Comparison of ENCODE assay signal across 1 cellular context in genomic region chr2:151789055-151789834, GRCh38.
A peak's percentile ranks its signal among the peaks of the same experiment; 100 is the strongest.
TF ChIP-seq lines count a peak whose summit lies in the region.

No MANE protein-coding gene starts in this region.

TF ChIP-seq in K562, 482 proteins besides CTCF, POLR2A, EP300 and RAD21 (continued from another document and continues in another):
- TF ChIP-seq, protein P1, sequence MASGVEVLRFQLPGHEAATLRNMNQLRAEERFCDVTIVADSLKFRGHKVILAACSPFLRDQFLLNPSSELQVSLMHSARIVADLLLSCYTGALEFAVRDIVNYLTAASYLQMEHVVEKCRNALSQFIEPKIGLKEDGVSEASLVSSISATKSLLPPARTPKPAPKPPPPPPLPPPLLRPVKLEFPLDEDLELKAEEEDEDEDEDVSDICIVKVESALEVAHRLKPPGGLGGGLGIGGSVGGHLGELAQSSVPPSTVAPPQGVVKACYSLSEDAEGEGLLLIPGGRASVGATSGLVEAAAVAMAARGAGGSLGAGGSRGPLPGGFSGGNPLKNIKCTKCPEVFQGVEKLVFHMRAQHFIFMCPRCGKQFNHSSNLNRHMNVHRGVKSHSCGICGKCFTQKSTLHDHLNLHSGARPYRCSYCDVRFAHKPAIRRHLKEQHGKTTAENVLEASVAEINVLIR (CRISPR knock-in tag; IDR thresholded peaks at IDR 0.05), result 0 out of 2 replicates have a peak, but pooled peaks have one; percentile 10
- no peak for TF ChIP-seq TOE1 (IDR thresholded peaks at IDR 0.05; ENCODE audit: borderline replicate concordance)
- no peak for TF ChIP-seq TOE1 (CRISPR knock-in tag; IDR thresholded peaks at IDR 0.05; ENCODE audit: borderline replicate concordance, low read depth)
- no peak for TF ChIP-seq ZNF318 (IDR thresholded peaks at IDR 0.05; ENCODE audit: borderline replicate concordance in 1 of 2, low read depth in 1 of 2)
- TF ChIP-seq BCL6 (CRISPR knock-in tag; IDR thresholded peaks at IDR 0.05), result no peak
- no peak for TF ChIP-seq ZKSCAN3 (CRISPR knock-in tag; IDR thresholded peaks at IDR 0.05)
- TF ChIP-seq, protein P2, sequence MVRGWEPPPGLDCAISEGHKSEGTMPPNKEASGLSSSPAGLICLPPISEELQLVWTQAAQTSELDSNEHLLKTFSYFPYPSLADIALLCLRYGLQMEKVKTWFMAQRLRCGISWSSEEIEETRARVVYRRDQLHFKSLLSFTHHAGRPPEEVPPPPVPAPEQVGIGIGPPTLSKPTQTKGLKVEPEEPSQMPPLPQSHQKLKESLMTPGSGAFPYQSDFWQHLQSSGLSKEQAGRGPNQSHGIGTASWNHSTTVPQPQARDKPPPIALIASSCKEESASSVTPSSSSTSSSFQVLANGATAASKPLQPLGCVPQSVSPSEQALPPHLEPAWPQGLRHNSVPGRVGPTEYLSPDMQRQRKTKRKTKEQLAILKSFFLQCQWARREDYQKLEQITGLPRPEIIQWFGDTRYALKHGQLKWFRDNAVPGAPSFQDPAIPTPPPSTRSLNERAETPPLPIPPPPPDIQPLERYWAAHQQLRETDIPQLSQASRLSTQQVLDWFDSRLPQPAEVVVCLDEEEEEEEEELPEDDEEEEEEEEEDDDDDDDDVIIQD (CRISPR knock-in tag; IDR thresholded peaks at IDR 0.05), result no peak
- no peak for TF ChIP-seq RBM34 (IDR thresholded peaks at IDR 0.05; ENCODE audit: borderline replicate concordance, insufficient read depth, low read length)
- TF ChIP-seq MCM3 (IDR thresholded peaks at IDR 0.05), result no peak
- no peak; the same call in 1 of the 2 replicates for TF ChIP-seq MYBL2 (IDR thresholded peaks at IDR 0.05; ENCODE audit: low read depth)
- no peak for TF ChIP-seq MYBL2 (CRISPR knock-in tag; IDR thresholded peaks at IDR 0.05; ENCODE audit: borderline replicate concordance)
- TF ChIP-seq ZNF197 (CRISPR knock-in tag; IDR thresholded peaks at IDR 0.05; ENCODE audit: low read depth), result 0 out of 2 replicates have a peak, but pooled peaks have one; percentile 28
- no peak for TF ChIP-seq SP2 (IDR thresholded peaks at IDR 0.05; ENCODE audit: extremely low read depth, low read depth, low read length, poor library complexity, severe bottlenecking)
- TF ChIP-seq CCNT2 (IDR thresholded peaks at IDR 0.05; ENCODE audit: borderline replicate concordance, extremely low read depth, insufficient read length, low read depth, low read length), result peak; percentile 85
- no peak for TF ChIP-seq ELF2 (CRISPR knock-in tag; IDR thresholded peaks at IDR 0.05)
- TF ChIP-seq, protein P3, sequence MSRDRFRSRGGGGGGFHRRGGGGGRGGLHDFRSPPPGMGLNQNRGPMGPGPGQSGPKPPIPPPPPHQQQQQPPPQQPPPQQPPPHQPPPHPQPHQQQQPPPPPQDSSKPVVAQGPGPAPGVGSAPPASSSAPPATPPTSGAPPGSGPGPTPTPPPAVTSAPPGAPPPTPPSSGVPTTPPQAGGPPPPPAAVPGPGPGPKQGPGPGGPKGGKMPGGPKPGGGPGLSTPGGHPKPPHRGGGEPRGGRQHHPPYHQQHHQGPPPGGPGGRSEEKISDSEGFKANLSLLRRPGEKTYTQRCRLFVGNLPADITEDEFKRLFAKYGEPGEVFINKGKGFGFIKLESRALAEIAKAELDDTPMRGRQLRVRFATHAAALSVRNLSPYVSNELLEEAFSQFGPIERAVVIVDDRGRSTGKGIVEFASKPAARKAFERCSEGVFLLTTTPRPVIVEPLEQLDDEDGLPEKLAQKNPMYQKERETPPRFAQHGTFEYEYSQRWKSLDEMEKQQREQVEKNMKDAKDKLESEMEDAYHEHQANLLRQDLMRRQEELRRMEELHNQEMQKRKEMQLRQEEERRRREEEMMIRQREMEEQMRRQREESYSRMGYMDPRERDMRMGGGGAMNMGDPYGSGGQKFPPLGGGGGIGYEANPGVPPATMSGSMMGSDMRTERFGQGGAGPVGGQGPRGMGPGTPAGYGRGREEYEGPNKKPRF (IDR thresholded peaks at IDR 0.05; ENCODE audit: low read depth, low read length), result no peak
- TF ChIP-seq, protein P4, sequence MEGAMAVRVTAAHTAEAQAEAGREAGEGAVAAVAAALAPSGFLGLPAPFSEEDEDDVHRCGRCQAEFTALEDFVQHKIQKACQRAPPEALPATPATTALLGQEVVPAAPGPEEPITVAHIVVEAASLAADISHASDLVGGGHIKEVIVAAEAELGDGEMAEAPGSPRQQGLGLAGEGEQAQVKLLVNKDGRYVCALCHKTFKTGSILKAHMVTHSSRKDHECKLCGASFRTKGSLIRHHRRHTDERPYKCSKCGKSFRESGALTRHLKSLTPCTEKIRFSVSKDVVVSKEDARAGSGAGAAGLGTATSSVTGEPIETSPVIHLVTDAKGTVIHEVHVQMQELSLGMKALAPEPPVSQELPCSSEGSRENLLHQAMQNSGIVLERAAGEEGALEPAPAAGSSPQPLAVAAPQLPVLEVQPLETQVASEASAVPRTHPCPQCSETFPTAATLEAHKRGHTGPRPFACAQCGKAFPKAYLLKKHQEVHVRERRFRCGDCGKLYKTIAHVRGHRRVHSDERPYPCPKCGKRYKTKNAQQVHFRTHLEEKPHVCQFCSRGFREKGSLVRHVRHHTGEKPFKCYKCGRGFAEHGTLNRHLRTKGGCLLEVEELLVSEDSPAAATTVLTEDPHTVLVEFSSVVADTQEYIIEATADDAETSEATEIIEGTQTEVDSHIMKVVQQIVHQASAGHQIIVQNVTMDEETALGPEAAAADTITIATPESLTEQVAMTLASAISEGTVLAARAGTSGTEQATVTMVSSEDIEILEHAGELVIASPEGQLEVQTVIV (CRISPR knock-in tag; IDR thresholded peaks at IDR 0.05; ENCODE audit: borderline replicate concordance), result no peak
- TF ChIP-seq ATF1 (CRISPR knock-in tag; IDR thresholded peaks at IDR 0.05), result no peak
- TF ChIP-seq ATF1 (tag; IDR thresholded peaks at IDR 0.05), result peak; percentile 47
- TF ChIP-seq TBL1XR1 (IDR thresholded peaks at IDR 0.05; ENCODE audit: low read length in 2 of 2), result peak in 1 of 2 experiments; percentile 85; a peak in 2 of 4 replicates
- TF ChIP-seq STAT5A (IDR thresholded peaks at IDR 0.05; ENCODE audit: borderline replicate concordance, low read length), result peak; percentile 90
- no peak for TF ChIP-seq KAT2B (IDR thresholded peaks at IDR 0.05; ENCODE audit: low read depth, low read length)
- no peak for TF ChIP-seq PRPF4 (IDR thresholded peaks at IDR 0.05; ENCODE audit: insufficient read depth, low read depth, low read length, poor library complexity, severe bottlenecking)
- no peak for TF ChIP-seq ZNF436 (CRISPR knock-in tag; IDR thresholded peaks at IDR 0.05)
- peak; percentile 98 for TF ChIP-seq MEIS2 (IDR thresholded peaks at IDR 0.05; ENCODE audit: partially characterized antibody)
- no peak for TF ChIP-seq RBM15 (IDR thresholded peaks at IDR 0.05; ENCODE audit: insufficient read depth, low read length)
- no peak for TF ChIP-seq BCOR (IDR thresholded peaks at IDR 0.05)
- no peak for TF ChIP-seq TGIF2 (CRISPR knock-in tag; IDR thresholded peaks at IDR 0.05)
- peak; percentile 87 for TF ChIP-seq CBFA2T2 (conservative IDR thresholded peaks at IDR 0.05)
- no peak for TF ChIP-seq ZNF146 (CRISPR knock-in tag; IDR thresholded peaks at IDR 0.05; ENCODE audit: unreplicated experiment)
- no peak for TF ChIP-seq ZBTB34 (CRISPR knock-in tag; IDR thresholded peaks at IDR 0.05)
- TF ChIP-seq HDAC8 (tag; IDR thresholded peaks at IDR 0.05), result no peak
- no peak for TF ChIP-seq HNRNPLL (IDR thresholded peaks at IDR 0.05; ENCODE audit: low read depth, low read length, poor library complexity, severe bottlenecking)
- peak; percentile 29 for TF ChIP-seq TAF9B (IDR thresholded peaks at IDR 0.05; ENCODE audit: partially characterized antibody)
- TF ChIP-seq CSDE1 (IDR thresholded peaks at IDR 0.05), result no peak
- TF ChIP-seq, protein P5, sequence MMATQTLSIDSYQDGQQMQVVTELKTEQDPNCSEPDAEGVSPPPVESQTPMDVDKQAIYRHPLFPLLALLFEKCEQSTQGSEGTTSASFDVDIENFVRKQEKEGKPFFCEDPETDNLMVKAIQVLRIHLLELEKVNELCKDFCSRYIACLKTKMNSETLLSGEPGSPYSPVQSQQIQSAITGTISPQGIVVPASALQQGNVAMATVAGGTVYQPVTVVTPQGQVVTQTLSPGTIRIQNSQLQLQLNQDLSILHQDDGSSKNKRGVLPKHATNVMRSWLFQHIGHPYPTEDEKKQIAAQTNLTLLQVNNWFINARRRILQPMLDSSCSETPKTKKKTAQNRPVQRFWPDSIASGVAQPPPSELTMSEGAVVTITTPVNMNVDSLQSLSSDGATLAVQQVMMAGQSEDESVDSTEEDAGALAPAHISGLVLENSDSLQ (IDR thresholded peaks at IDR 0.05), result peak; percentile 85
- no peak for TF ChIP-seq TSC22D4 (tag; IDR thresholded peaks at IDR 0.05)
- no peak for TF ChIP-seq XRCC4 (IDR thresholded peaks at IDR 0.05; ENCODE audit: extremely low read depth, insufficient read depth, insufficient read length)
- TF ChIP-seq CREB1 (IDR thresholded peaks at IDR 0.05), result peak; percentile 54; the same call in 1 of the 2 replicates
- TF ChIP-seq CREB1 (CRISPR knock-in tag; IDR thresholded peaks at IDR 0.05), result peak; percentile 27; the same call in 1 of the 2 replicates
- TF ChIP-seq STAT5B (CRISPR knock-in tag; IDR thresholded peaks at IDR 0.05), result no peak
- no peak for TF ChIP-seq PHB (CRISPR knock-in tag; IDR thresholded peaks at IDR 0.05)
- TF ChIP-seq CBX3 (IDR thresholded peaks at IDR 0.05; ENCODE audit: borderline replicate concordance in 1 of 2, low read length in 2 of 2), result no peak
- TF ChIP-seq DMBX1 (CRISPR knock-in tag; IDR thresholded peaks at IDR 0.05; ENCODE audit: borderline replicate concordance), result peak; percentile 35; the same call in 1 of the 2 replicates
- TF ChIP-seq EZH2 (IDR thresholded peaks at IDR 0.05; ENCODE audit: borderline replicate concordance, low read depth, low read length), result no peak
- TF ChIP-seq SRSF9 (IDR thresholded peaks at IDR 0.05; ENCODE audit: borderline replicate concordance, low read depth, low read length), result no peak
- TF ChIP-seq, protein P6, sequence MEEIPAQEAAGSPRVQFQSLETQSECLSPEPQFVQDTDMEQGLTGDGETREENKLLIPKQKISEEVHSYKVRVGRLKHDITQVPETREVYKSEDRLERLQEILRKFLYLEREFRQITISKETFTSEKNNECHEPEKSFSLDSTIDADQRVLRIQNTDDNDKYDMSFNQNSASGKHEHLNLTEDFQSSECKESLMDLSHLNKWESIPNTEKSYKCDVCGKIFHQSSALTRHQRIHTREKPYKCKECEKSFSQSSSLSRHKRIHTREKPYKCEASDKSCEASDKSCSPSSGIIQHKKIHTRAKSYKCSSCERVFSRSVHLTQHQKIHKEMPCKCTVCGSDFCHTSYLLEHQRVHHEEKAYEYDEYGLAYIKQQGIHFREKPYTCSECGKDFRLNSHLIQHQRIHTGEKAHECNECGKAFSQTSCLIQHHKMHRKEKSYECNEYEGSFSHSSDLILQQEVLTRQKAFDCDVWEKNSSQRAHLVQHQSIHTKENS (CRISPR knock-in tag; IDR thresholded peaks at IDR 0.05), result no peak
